19 cellular contexts compared by ENCODE assay signal in the genomic region with DNA sequence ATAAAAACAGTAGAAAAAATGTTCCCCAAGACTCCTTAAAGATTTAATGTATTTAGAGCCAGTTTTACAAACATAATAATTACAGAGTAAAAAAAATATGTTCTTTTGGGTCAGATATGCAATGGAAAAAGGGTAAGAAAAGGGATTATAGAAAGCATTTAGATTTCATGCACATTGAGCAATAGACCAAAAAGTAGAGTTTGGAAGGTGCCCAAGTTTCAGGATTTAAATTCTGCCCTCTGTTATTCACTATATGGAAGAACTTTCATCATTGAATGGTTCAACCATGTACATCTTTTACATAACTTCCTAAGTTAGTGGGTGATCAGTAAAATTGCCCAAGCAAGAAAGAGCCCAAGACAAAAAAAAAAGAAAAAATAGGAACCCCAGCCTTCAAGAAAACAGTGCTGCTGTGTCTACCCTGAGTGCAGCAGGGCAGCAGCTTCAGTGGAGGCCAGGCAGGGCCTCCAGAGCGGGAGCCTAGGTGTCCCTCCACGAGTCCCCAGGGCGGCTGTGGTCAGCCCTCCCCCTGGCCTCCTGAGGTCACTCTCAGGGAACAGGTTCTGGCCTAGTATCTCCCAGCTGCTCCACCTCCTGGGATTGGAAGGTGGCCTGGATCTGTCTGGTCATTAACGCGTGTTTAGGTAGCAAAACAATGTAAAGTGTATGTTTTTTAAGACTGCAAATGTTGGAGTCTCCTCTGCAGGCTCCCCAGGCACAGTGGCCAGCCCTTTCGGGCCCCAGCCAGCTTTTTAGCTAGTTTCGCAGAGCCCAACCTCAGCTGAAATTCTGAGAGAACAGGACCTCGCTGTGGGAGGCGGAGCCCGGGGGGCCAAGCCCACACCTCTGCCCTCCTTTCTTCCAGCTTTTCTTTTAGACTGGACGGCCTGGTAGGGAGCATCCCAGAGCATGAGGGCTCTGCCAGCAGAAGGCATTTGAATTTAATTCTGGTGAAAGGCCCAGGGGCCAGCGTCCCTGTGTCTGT.
A peak's percentile ranks its signal among the peaks of the same experiment; 100 is the strongest.
DNase-seq lines count a peak whose midpoint lies in the region; FAIRE-seq and TF ChIP-seq lines count a peak whose summit lies in the region.
"Had no signal": no experiment of that assay in that cellular context is flagged by ENCODE, and none has a peak within 500 bp of the region (broad histone marks: within the 10 kb centered on the region; RNA-seq: fewer than 3 reads in every experiment).

No MANE protein-coding gene starts in this region.

- no peaks in the 10 kb centered on the region for H3K79me2 ChIP-seq in mesendoderm (ENCODE audit: control insufficient read depth, insufficient read depth, low read length)

- intact Hi-C loops in A673 (cut with micrococcal nuclease; ENCODE audit: unreplicated experiment) (loop anchor here (2.0 kb wide), 1 partner anchor 75 kb away; no protein-coding TSS in a partner anchor), uterus (cut with DNase I; ENCODE audit: low total_unique reads) (no loop called here)

- BruUV-seq in A673 (replicated peaks; lab: Mats Ljungman, UMichigan), result no TSS peak

- H3K9ac ChIP-seq in SK-N-MC (ENCODE audit: insufficient read length) (no peak overlapping the region), mesendoderm (ENCODE audit: low read length) (no peak overlapping the region)
- H3K9ac ChIP-seq: GM23248 had no signal

- H3K56ac ChIP-seq in mesendoderm (ENCODE audit: low read length), result no peak overlapping the region

- TF ChIP-seq CTCF in A673 (conservative IDR thresholded peaks at IDR 0.05; ENCODE audit: low read depth, low read length) (no peak), GM13976 (IDR thresholded peaks at IDR 0.05; ENCODE audit: borderline replicate concordance, control extremely low read depth, extremely low read depth, insufficient read depth, missing control alignments) (no peak), uterus (IDR thresholded peaks at IDR 0.05) (no peak)

- no peaks in the 10 kb centered on the region for H3K9me3 ChIP-seq in A673 (ENCODE audit: low read depth, low read length, poor library complexity, severe bottlenecking)
- H3K9me3 ChIP-seq in SK-N-MC (ENCODE audit: low read depth, low read length), result no peaks in the 10 kb centered on the region
- H3K9me3 ChIP-seq in uterus, result no peaks in the 10 kb centered on the region
- H3K9me3 ChIP-seq: A549 had no signal

- H3K4me3 ChIP-seq in A673 (ENCODE audit: low read depth, low read length, poor library complexity, severe bottlenecking), result no peak overlapping the region
- no peak overlapping the region for H3K4me3 ChIP-seq in SK-N-MC
- H3K4me3 ChIP-seq in mesendoderm (ENCODE audit: low read length), result no peak overlapping the region
- H3K4me3 ChIP-seq in uterus, result no peak overlapping the region
- H3K4me3 ChIP-seq: A549, GM23248 had no signal

- CTCF ChIA-PET in A673 (lab: Charles Lee), result no interaction called here

- H2AK5ac ChIP-seq in mesendoderm (ENCODE audit: low read length), result no peak overlapping the region

- DNase-seq in A673 (ENCODE audit: low spot score), result peak; percentile 45
- DNase-seq in SK-N-MC (ENCODE audit: low read depth, low spot score), result no peak
- peak; percentile 13 for DNase-seq in fibroblast of peridontal ligament (ENCODE audit: extremely low read depth)
- DNase-seq in mesendoderm, result peak; percentile 13
- no peak for DNase-seq in GM13976 (ENCODE audit: low spot score)
- DNase-seq in uterus, result no peak
- DNase-seq in H54 (ENCODE audit: insufficient read length, low spot score), result no peak
- DNase-seq: DMS53, GM23248, HFFc6, Kasumi-1, NCI-H1417, NCI-H1930, NCI-H82, SHP77 had no signal

- H3K27me3 ChIP-seq in A673 (replicated peaks; ENCODE audit: insufficient read depth, low read depth, low read length, poor library complexity) (no peaks in the 10 kb centered on the region), mesendoderm (ENCODE audit: insufficient read depth, low read length, poor library complexity) (no peaks in the 10 kb centered on the region), uterus (no peaks in the 10 kb centered on the region)

- H3K27ac ChIP-seq in A673 (ENCODE audit: low read depth, low read length, poor library complexity, severe bottlenecking), result peak overlapping the region; percentile 67
- H3K27ac ChIP-seq in SK-N-MC, result 0 out of 2 replicates have a peak overlapping the region, but pooled peaks have one; percentile 61
- H3K27ac ChIP-seq in mesendoderm (ENCODE audit: low read depth, low read length), result no peak overlapping the region
- no peak overlapping the region for H3K27ac ChIP-seq in uterus
- H3K27ac ChIP-seq: A549, GM23248 had no signal

- in situ Hi-C loops in GM13976 (cut with MboI; ENCODE audit: low sequenced_read_pairs, unreplicated experiment), result no loop called here

- no peak overlapping the region for H2BK5ac ChIP-seq in mesendoderm (ENCODE audit: low read length)

- H4K8ac ChIP-seq in mesendoderm (ENCODE audit: low read depth, low read length), result no peak overlapping the region

- TF ChIP-seq POLR2A in uterus (IDR thresholded peaks at IDR 0.05) (no peak), H54 (IDR thresholded peaks at IDR 0.05; ENCODE audit: low read depth, low read length) (no peak)

- H4K5ac ChIP-seq in mesendoderm (ENCODE audit: low read length), result no peak overlapping the region

- peaks cover 23% of the 10 kb centered on the region for H3K4me1 ChIP-seq in A673 (ENCODE audit: insufficient read depth, low read length, poor library complexity, severe bottlenecking)
- H3K4me1 ChIP-seq in mesendoderm (ENCODE audit: control insufficient read depth, low read depth, low read length), result no peaks in the 10 kb centered on the region
- no peaks in the 10 kb centered on the region for H3K4me1 ChIP-seq in uterus

- H3K36me3 ChIP-seq in A673 (ENCODE audit: insufficient read depth, low read length, poor library complexity, severe bottlenecking) (no peaks in the 10 kb centered on the region), SK-N-MC (ENCODE audit: insufficient read depth, low read length) (no peaks in the 10 kb centered on the region), mesendoderm (ENCODE audit: control insufficient read depth, insufficient read depth, low read length) (no peaks in the 10 kb centered on the region), uterus (no peaks in the 10 kb centered on the region)

- no peak overlapping the region for H2BK15ac ChIP-seq in mesendoderm (replicated peaks; ENCODE audit: low read depth)

- no CpG with 5 or more reads among the region's 12 CpGs for WGBS in mesendoderm (ENCODE audit: extremely low coverage, insufficient coverage, low lambda C conversion rate)

- no peak overlapping the region for H3K18ac ChIP-seq in mesendoderm (ENCODE audit: low read length)

- POLR2A ChIA-PET in A673 (lab: Charles Lee; ENCODE audit: low non-redundant PET), result no interaction called here

- no peak overlapping the region for H3K23ac ChIP-seq in mesendoderm (ENCODE audit: low read length)

- no peak overlapping the region for H2BK120ac ChIP-seq in mesendoderm (ENCODE audit: low read depth, low read length)

- H3K79me1 ChIP-seq in mesendoderm (ENCODE audit: low read length), result no peaks in the 10 kb centered on the region

- no peak overlapping the region for H3K4me2 ChIP-seq in mesendoderm (ENCODE audit: low read length)
- H3K4me2 ChIP-seq: A549 had no signal

- FAIRE-seq in H54 (lab: Jason Lieb, UNC), result no peak
- FAIRE-seq: A549, G401.6, GM12891, RCC 7860 had no signal

- no peak overlapping the region for H3K4ac ChIP-seq in mesendoderm (ENCODE audit: low read depth, low read length)

Comparison
In these comparisons a context has a peak if more than half of its experiments do, and no peak if none do; other contexts are left out.
1. DNase-seq: peak in A673 (single experiment), fibroblast of peridontal ligament (single experiment) and mesendoderm (single experiment); none in SK-N-MC (single experiment), GM13976 (single experiment), uterus (0 of 2) and H54 (single experiment).
2. H3K27ac ChIP-seq: peak in A673 (single experiment) and SK-N-MC (single experiment); none in mesendoderm (single experiment) and uterus (0 of 2).